In the genomic region with DNA sequence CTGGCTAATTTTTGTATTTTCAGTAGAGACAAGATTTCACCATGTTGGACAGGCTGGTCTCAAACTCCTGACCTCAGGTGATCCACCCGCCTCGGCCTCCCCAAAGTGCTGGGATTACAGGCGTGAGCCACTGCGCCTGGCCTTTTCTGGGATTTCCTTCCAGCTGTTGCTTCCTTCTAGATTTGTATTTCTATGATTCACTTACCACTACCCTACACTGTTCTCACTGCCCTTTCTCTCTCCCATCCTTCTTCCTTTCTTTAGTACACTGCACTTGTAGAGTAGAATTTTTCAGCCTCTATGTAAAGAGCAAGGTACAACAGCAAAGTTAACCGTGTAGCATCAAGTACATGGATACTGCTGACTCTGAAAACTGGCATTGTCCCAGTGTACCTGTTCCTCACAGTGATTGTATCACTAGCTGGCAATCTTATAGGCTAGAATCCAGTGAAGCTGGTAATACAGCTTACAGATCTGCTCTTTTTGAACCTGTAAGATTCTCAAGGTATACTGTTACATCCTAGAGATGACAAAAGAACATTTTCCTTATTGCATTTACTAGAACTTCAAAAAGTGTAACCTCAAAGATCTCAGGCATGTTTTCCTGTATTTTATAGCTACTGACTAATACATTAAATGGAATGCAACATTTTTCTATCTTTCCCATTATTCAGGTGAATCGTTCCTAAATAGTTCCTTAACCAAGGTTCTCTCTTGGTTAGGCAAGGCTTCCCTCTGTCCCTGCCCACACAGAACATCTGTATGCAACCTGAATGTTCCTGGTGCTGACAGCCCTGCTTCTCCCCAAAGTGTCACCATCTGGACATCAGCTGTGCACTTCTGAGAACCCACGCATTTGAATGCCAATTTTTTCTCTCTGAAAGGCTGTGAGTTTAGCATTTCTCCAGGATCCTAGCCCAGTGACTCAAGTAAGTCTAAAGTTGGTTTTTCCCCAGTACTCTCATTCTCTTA, we compare ENCODE assay signal across 1 cellular context.
TF ChIP-seq lines count a peak whose summit lies in the region.

No MANE protein-coding gene starts in this region.

TF ChIP-seq in H1, 55 proteins besides CTCF, POLR2A, EP300 and RAD21:
- TF ChIP-seq RNF2 (IDR thresholded peaks at IDR 0.05; ENCODE audit: borderline replicate concordance, low read depth, low read length, missing control alignments, poor library complexity, severe bottlenecking) (no peak), KDM1A (IDR thresholded peaks at IDR 0.05; ENCODE audit: borderline replicate concordance, low read length) (no peak)
